Comparison of ENCODE assay signal across 1 cellular context in the genomic region with DNA sequence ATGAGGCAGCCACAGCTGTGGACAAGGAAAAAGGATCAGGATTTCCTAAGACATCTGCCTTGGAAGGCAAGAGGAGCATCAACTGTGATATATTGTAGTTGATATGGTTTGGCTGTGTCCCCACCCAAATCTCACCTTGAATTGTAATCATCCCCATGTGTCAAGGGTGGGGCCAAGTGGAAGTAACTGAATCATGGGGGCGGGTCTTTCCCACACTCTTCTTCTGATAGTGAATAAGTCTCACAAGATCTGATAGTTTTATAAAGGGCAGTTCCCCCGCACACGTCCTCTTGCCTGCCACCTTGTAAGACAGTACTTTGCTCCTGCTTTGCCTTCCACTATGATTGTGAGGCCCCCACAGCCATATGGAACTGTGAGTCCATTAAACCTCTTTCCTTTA.
TF ChIP-seq lines count a peak whose summit lies in the region.

No MANE protein-coding gene starts in this region.

TF ChIP-seq in K562, 482 proteins besides CTCF, POLR2A, EP300 and RAD21:
- TF ChIP-seq, protein P1, sequence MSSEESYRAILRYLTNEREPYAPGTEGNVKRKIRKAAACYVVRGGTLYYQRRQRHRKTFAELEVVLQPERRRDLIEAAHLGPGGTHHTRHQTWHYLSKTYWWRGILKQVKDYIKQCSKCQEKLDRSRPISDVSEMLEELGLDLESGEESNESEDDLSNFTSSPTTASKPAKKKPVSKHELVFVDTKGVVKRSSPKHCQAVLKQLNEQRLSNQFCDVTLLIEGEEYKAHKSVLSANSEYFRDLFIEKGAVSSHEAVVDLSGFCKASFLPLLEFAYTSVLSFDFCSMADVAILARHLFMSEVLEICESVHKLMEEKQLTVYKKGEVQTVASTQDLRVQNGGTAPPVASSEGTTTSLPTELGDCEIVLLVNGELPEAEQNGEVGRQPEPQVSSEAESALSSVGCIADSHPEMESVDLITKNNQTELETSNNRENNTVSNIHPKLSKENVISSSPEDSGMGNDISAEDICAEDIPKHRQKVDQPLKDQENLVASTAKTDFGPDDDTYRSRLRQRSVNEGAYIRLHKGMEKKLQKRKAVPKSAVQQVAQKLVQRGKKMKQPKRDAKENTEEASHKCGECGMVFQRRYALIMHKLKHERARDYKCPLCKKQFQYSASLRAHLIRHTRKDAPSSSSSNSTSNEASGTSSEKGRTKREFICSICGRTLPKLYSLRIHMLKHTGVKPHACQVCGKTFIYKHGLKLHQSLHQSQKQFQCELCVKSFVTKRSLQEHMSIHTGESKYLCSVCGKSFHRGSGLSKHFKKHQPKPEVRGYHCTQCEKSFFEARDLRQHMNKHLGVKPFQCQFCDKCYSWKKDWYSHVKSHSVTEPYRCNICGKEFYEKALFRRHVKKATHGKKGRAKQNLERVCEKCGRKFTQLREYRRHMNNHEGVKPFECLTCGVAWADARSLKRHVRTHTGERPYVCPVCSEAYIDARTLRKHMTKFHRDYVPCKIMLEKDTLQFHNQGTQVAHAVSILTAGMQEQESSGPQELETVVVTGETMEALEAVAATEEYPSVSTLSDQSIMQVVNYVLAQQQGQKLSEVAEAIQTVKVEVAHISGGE (CRISPR knock-in tag; IDR thresholded peaks at IDR 0.05) = no peak
- TF ChIP-seq ESRRA (IDR thresholded peaks at IDR 0.05; ENCODE audit: borderline replicate concordance, low read depth) (0 out of 2 replicates have a peak, but pooled peaks have one; percentile 33), ZNF347 (CRISPR knock-in tag; IDR thresholded peaks at IDR 0.05; ENCODE audit: low read depth) (no peak), TCF3 (CRISPR knock-in tag; IDR thresholded peaks at IDR 0.05) (0 out of 2 replicates have a peak, but pooled peaks have one; percentile 13), ZNF696 (CRISPR knock-in tag; conservative IDR thresholded peaks at IDR 0.05) (no peak), DPF2 (IDR thresholded peaks at IDR 0.05) (0 out of 2 replicates have a peak, but pooled peaks have one; percentile 17), HDAC3 (IDR thresholded peaks at IDR 0.05; ENCODE audit: borderline replicate concordance, partially characterized antibody) (no peak), GATAD2B (IDR thresholded peaks at IDR 0.05; ENCODE audit: borderline replicate concordance) (no peak), CBFA2T2 (conservative IDR thresholded peaks at IDR 0.05) (0 out of 2 replicates have a peak, but pooled peaks have one; percentile 3), ETV1 (tag; conservative IDR thresholded peaks at IDR 0.05; ENCODE audit: low read depth) (no peak), SRSF1 (IDR thresholded peaks at IDR 0.05; ENCODE audit: low read depth, low read length) (no peak), TAF9B (IDR thresholded peaks at IDR 0.05; ENCODE audit: partially characterized antibody) (no peak), KAT2B (IDR thresholded peaks at IDR 0.05; ENCODE audit: low read depth, low read length) (no peak), ASH1L (IDR thresholded peaks at IDR 0.05; ENCODE audit: borderline replicate concordance, low read depth, partially characterized antibody) (no peak), BACH1 (tag; IDR thresholded peaks at IDR 0.05) (no peak), CBX3 (IDR thresholded peaks at IDR 0.05; ENCODE audit: borderline replicate concordance in 1 of 2, low read length in 2 of 2) (peak in 1 of 2 experiments; percentile 31; a peak in 1 of 3 replicates), DIDO1 (tag; IDR thresholded peaks at IDR 0.05; ENCODE audit: low read depth) (no peak), NFE2L1 (tag; IDR thresholded peaks at IDR 0.05; ENCODE audit: borderline replicate concordance, low read depth) (no peak), ZKSCAN1 (IDR thresholded peaks at IDR 0.05; ENCODE audit: low read depth, low read length) (no peak), NR1H2 (CRISPR knock-in tag; IDR thresholded peaks at IDR 0.05) (no peak)
- TF ChIP-seq, protein P2, sequence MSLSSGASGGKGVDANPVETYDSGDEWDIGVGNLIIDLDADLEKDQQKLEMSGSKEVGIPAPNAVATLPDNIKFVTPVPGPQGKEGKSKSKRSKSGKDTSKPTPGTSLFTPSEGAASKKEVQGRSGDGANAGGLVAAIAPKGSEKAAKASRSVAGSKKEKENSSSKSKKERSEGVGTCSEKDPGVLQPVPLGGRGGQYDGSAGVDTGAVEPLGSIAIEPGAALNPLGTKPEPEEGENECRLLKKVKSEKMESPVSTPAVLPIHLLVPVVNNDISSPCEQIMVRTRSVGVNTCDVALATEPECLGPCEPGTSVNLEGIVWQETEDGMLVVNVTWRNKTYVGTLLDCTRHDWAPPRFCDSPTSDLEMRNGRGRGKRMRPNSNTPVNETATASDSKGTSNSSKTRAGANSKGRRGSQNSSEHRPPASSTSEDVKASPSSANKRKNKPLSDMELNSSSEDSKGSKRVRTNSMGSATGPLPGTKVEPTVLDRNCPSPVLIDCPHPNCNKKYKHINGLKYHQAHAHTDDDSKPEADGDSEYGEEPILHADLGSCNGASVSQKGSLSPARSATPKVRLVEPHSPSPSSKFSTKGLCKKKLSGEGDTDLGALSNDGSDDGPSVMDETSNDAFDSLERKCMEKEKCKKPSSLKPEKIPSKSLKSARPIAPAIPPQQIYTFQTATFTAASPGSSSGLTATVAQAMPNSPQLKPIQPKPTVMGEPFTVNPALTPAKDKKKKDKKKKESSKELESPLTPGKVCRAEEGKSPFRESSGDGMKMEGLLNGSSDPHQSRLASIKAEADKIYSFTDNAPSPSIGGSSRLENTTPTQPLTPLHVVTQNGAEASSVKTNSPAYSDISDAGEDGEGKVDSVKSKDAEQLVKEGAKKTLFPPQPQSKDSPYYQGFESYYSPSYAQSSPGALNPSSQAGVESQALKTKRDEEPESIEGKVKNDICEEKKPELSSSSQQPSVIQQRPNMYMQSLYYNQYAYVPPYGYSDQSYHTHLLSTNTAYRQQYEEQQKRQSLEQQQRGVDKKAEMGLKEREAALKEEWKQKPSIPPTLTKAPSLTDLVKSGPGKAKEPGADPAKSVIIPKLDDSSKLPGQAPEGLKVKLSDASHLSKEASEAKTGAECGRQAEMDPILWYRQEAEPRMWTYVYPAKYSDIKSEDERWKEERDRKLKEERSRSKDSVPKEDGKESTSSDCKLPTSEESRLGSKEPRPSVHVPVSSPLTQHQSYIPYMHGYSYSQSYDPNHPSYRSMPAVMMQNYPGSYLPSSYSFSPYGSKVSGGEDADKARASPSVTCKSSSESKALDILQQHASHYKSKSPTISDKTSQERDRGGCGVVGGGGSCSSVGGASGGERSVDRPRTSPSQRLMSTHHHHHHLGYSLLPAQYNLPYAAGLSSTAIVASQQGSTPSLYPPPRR (CRISPR knock-in tag; IDR thresholded peaks at IDR 0.05; ENCODE audit: borderline replicate concordance) = no peak
- TF ChIP-seq, protein P3, sequence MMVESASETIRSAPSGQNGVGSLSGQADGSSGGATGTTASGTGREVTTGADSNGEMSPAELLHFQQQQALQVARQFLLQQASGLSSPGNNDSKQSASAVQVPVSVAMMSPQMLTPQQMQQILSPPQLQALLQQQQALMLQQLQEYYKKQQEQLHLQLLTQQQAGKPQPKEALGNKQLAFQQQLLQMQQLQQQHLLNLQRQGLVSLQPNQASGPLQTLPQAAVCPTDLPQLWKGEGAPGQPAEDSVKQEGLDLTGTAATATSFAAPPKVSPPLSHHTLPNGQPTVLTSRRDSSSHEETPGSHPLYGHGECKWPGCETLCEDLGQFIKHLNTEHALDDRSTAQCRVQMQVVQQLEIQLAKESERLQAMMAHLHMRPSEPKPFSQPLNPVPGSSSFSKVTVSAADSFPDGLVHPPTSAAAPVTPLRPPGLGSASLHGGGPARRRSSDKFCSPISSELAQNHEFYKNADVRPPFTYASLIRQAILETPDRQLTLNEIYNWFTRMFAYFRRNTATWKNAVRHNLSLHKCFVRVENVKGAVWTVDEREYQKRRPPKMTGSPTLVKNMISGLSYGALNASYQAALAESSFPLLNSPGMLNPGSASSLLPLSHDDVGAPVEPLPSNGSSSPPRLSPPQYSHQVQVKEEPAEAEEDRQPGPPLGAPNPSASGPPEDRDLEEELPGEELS (CRISPR knock-in tag; IDR thresholded peaks at IDR 0.05; ENCODE audit: borderline replicate concordance) = no peak
- TF ChIP-seq, protein P4, sequence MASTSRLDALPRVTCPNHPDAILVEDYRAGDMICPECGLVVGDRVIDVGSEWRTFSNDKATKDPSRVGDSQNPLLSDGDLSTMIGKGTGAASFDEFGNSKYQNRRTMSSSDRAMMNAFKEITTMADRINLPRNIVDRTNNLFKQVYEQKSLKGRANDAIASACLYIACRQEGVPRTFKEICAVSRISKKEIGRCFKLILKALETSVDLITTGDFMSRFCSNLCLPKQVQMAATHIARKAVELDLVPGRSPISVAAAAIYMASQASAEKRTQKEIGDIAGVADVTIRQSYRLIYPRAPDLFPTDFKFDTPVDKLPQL (IDR thresholded peaks at IDR 0.05; ENCODE audit: extremely low read depth, insufficient read length) = no peak
- TF ChIP-seq, protein P5, sequence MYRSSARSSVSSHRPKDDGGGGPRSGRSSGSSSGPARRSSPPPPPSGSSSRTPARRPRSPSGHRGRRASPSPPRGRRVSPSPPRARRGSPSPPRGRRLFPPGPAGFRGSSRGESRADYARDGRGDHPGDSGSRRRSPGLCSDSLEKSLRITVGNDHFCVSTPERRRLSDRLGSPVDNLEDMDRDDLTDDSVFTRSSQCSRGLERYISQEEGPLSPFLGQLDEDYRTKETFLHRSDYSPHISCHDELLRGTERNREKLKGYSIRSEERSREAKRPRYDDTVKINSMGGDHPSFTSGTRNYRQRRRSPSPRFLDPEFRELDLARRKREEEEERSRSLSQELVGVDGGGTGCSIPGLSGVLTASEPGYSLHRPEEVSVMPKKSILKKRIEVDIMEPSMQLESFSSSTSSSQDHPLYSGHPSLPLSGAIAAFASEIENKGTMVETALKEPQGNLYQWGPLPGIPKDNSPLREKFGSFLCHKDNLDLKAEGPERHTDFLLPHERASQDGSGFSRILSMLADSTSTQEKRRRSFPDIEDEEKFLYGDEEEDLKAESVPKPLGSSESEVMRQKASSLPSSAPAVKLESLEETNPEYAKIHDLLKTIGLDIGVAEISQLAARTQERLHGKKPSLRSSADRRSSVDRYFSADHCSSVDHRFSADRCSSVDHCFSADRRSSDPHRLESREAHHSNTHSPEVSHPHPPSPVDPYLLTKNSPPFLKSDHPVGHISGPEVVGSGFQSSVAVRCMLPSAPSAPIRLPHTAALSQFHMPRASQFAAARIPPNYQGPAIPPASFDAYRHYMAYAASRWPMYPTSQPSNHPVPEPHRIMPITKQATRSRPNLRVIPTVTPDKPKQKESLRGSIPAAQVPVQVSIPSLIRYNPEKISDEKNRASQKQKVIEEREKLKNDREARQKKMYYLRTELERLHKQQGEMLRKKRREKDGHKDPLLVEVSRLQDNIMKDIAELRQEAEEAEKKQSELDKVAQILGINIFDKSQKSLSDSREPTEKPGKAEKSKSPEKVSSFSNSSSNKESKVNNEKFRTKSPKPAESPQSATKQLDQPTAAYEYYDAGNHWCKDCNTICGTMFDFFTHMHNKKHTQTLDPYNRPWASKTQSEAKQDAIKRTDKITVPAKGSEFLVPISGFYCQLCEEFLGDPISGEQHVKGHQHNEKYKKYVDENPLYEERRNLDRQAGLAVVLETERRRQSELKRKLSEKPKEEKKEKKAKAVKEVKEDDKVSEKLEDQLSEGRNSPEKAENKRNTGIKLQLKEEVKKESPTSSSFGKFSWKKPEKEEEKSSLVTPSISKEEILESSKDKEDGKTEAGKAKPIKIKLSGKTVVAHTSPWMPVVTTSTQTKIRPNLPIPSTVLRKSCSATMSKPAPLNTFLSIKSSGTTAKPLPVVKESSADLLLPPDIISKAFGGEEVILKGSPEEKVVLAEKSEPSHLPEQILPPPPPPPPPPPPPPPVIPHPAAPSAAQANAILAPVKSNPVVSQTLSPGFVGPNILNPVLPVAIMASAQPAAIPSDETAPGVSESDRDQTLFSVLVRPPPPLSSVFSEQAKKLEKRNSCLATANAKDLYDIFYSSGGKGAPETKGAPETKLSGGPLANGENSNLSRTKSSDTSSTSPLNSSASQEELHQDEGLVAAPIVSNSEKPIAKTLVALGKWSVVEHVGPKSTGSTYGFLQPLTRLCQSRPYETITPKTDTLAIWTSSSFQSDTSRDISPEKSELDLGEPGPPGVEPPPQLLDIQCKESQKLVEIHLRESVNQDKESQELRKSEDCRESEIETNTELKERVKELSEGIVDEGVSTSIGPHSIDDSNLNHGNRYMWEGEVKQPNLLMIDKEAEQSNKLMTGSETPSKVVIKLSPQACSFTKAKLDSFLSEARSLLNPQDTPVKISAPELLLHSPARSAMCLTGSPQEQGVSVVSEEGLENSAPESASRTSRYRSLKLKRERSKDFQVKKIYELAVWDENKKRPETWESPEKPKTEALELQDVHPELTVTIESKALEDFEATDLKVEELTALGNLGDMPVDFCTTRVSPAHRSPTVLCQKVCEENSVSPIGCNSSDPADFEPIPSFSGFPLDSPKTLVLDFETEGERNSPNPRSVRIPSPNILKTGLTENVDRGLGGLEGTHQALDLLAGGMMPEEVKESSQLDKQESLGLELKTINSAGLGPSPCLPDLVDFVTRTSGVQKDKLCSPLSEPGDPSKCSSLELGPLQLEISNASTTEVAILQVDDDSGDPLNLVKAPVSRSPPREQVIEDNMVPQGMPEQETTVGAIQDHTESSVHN (IDR thresholded peaks at IDR 0.05; ENCODE audit: borderline replicate concordance in 1 of 2, low read depth in 1 of 2) = no peak
- TF ChIP-seq, protein P6, sequence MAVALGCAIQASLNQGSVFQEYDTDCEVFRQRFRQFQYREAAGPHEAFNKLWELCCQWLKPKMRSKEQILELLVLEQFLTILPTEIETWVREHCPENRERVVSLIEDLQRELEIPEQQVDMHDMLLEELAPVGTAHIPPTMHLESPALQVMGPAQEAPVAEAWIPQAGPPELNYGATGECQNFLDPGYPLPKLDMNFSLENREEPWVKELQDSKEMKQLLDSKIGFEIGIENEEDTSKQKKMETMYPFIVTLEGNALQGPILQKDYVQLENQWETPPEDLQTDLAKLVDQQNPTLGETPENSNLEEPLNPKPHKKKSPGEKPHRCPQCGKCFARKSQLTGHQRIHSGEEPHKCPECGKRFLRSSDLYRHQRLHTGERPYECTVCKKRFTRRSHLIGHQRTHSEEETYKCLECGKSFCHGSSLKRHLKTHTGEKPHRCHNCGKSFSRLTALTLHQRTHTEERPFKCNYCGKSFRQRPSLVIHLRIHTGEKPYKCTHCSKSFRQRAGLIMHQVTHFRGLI (CRISPR knock-in tag; IDR thresholded peaks at IDR 0.05) = no peak
- TF ChIP-seq, protein P7, sequence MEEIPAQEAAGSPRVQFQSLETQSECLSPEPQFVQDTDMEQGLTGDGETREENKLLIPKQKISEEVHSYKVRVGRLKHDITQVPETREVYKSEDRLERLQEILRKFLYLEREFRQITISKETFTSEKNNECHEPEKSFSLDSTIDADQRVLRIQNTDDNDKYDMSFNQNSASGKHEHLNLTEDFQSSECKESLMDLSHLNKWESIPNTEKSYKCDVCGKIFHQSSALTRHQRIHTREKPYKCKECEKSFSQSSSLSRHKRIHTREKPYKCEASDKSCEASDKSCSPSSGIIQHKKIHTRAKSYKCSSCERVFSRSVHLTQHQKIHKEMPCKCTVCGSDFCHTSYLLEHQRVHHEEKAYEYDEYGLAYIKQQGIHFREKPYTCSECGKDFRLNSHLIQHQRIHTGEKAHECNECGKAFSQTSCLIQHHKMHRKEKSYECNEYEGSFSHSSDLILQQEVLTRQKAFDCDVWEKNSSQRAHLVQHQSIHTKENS (CRISPR knock-in tag; IDR thresholded peaks at IDR 0.05) = no peak
